Comparison of ENCODE assay signal across 8 cellular contexts in the genomic region with DNA sequence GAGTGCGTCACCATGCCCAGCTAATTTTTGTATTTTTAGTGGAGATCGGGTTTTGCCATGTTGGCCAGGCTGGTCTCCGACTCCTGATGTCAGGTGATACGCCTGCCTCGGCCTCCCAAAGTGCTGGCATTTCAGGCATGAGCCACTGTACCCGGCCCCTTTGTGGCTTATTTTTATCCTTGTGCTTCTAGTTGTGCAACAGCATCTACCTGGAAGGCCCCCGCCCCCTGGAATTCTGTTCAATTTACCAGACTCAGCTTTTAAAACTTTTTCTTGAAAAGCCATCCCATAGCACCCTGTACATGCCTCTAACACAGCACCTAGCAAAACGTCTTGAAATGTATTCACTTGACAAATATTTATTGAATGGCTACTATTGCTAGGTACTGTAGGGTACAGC.
"Had no signal": no experiment of that assay in that cellular context is flagged by ENCODE, and none has a peak within 500 bp of the region (broad histone marks: within the 10 kb centered on the region; RNA-seq: fewer than 3 reads in every experiment).

No MANE protein-coding gene starts in this region.

- DNase-seq: IMR-90, KBM-7, KG1 had no signal

- H3K4me3 Mint-ChIP-seq: IgD-negative memory B cell had no signal

- H3K9ac ChIP-seq: KMS-11 had no signal

- FAIRE-seq: HTR-8/SVneo had no signal

- H3K4me2 ChIP-seq: KMS-11 had no signal

- H3K4me3 ChIP-seq: K562 had no signal

- H3K27ac ChIP-seq: HL-60, KMS-11 had no signal

- H3K27ac Mint-ChIP-seq: IgD-negative memory B cell had no signal

- H3K27me3 Mint-ChIP-seq: IgD-negative memory B cell had no signal
